ENCODE assay signal across 1 cellular context in the genomic region with DNA sequence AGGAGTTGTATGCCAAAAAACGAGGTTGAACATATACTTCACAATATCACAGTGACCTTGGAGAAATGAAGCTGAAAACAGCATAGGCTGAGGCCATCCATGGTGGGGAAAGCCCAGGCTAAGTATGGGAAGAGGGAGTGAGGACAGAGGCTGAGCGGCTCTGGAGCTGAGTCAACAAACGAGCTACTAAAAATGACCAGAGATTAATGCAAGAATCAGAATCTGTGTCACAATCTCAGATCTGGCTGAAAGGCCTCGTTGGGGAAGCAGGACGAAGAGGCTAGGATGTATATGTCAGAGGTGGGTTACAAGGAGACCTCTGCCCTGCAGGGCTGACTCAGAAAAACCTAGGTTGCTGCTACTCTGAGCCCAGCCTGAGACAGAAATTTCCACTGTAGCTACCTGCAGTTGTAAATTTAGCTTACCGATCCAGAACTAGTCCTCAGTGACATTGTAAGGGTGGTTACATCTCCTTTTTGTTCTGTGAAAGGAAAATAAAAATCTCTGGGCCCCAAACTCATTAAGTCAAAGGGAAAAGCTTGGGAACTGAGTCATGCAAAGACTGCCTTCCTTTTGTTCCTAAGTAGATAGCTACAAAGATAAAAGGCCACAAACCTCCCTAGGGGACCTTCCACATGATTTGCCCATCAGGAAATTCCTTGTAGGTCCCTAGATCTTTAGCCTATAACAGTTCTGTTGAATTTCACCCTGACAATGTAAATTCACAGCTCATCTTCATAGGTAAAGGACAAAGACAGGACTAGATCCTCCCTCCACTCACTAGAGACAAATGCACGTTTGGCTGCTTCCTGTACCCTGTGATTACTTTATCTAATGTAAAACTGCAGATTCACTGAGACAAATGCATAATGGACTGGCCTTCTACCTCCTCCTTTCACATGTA.
TF ChIP-seq lines count a peak whose summit lies in the region.

No MANE protein-coding gene starts in this region.

TF ChIP-seq in K562, 482 proteins besides CTCF, POLR2A, EP300 and RAD21 (continued from another document and continues in another):
- TF ChIP-seq, protein P1, sequence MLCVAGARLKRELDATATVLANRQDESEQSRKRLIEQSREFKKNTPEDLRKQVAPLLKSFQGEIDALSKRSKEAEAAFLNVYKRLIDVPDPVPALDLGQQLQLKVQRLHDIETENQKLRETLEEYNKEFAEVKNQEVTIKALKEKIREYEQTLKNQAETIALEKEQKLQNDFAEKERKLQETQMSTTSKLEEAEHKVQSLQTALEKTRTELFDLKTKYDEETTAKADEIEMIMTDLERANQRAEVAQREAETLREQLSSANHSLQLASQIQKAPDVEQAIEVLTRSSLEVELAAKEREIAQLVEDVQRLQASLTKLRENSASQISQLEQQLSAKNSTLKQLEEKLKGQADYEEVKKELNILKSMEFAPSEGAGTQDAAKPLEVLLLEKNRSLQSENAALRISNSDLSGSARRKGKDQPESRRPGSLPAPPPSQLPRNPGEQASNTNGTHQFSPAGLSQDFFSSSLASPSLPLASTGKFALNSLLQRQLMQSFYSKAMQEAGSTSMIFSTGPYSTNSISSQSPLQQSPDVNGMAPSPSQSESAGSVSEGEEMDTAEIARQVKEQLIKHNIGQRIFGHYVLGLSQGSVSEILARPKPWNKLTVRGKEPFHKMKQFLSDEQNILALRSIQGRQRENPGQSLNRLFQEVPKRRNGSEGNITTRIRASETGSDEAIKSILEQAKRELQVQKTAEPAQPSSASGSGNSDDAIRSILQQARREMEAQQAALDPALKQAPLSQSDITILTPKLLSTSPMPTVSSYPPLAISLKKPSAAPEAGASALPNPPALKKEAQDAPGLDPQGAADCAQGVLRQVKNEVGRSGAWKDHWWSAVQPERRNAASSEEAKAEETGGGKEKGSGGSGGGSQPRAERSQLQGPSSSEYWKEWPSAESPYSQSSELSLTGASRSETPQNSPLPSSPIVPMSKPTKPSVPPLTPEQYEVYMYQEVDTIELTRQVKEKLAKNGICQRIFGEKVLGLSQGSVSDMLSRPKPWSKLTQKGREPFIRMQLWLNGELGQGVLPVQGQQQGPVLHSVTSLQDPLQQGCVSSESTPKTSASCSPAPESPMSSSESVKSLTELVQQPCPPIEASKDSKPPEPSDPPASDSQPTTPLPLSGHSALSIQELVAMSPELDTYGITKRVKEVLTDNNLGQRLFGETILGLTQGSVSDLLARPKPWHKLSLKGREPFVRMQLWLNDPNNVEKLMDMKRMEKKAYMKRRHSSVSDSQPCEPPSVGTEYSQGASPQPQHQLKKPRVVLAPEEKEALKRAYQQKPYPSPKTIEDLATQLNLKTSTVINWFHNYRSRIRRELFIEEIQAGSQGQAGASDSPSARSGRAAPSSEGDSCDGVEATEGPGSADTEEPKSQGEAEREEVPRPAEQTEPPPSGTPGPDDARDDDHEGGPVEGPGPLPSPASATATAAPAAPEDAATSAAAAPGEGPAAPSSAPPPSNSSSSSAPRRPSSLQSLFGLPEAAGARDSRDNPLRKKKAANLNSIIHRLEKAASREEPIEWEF (CRISPR knock-in tag; IDR thresholded peaks at IDR 0.05) = no peak
- TF ChIP-seq SOX6 (IDR thresholded peaks at IDR 0.05) = peak; percentile 86
- TF ChIP-seq SMARCA4 (IDR thresholded peaks at IDR 0.05) = peak; percentile 78; the same call in 1 of the 2 replicates
- TF ChIP-seq ZNF197 (CRISPR knock-in tag; IDR thresholded peaks at IDR 0.05; ENCODE audit: low read depth) = no peak
- TF ChIP-seq, protein P2, sequence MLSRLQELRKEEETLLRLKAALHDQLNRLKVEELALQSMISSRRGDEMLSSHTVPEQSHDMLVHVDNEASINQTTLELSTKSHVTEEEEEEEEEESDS (CRISPR knock-in tag; IDR thresholded peaks at IDR 0.05) = no peak
- peak; percentile 66 for TF ChIP-seq ELF1 (tag; IDR thresholded peaks at IDR 0.05)
- TF ChIP-seq, protein P3, sequence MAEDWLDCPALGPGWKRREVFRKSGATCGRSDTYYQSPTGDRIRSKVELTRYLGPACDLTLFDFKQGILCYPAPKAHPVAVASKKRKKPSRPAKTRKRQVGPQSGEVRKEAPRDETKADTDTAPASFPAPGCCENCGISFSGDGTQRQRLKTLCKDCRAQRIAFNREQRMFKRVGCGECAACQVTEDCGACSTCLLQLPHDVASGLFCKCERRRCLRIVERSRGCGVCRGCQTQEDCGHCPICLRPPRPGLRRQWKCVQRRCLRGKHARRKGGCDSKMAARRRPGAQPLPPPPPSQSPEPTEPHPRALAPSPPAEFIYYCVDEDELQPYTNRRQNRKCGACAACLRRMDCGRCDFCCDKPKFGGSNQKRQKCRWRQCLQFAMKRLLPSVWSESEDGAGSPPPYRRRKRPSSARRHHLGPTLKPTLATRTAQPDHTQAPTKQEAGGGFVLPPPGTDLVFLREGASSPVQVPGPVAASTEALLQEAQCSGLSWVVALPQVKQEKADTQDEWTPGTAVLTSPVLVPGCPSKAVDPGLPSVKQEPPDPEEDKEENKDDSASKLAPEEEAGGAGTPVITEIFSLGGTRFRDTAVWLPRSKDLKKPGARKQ (CRISPR knock-in tag; IDR thresholded peaks at IDR 0.05) = no peak
- peak; percentile 57; the same call in 1 of the 2 replicates for TF ChIP-seq JUND (IDR thresholded peaks at IDR 0.05; ENCODE audit: borderline replicate concordance, low read depth, low read length)
- peak; percentile 66; the same call in 2 of the 3 replicates for TF ChIP-seq JUND (tag; IDR thresholded peaks at IDR 0.05; ENCODE audit: borderline replicate concordance, low read depth, low read length)
- peak; percentile 67; the same call in 1 of the 2 replicates for TF ChIP-seq ELF2 (CRISPR knock-in tag; IDR thresholded peaks at IDR 0.05)
- TF ChIP-seq HDGF (IDR thresholded peaks at IDR 0.05) = 0 out of 2 replicates have a peak, but pooled peaks have one; percentile 70
- TF ChIP-seq, protein P4, sequence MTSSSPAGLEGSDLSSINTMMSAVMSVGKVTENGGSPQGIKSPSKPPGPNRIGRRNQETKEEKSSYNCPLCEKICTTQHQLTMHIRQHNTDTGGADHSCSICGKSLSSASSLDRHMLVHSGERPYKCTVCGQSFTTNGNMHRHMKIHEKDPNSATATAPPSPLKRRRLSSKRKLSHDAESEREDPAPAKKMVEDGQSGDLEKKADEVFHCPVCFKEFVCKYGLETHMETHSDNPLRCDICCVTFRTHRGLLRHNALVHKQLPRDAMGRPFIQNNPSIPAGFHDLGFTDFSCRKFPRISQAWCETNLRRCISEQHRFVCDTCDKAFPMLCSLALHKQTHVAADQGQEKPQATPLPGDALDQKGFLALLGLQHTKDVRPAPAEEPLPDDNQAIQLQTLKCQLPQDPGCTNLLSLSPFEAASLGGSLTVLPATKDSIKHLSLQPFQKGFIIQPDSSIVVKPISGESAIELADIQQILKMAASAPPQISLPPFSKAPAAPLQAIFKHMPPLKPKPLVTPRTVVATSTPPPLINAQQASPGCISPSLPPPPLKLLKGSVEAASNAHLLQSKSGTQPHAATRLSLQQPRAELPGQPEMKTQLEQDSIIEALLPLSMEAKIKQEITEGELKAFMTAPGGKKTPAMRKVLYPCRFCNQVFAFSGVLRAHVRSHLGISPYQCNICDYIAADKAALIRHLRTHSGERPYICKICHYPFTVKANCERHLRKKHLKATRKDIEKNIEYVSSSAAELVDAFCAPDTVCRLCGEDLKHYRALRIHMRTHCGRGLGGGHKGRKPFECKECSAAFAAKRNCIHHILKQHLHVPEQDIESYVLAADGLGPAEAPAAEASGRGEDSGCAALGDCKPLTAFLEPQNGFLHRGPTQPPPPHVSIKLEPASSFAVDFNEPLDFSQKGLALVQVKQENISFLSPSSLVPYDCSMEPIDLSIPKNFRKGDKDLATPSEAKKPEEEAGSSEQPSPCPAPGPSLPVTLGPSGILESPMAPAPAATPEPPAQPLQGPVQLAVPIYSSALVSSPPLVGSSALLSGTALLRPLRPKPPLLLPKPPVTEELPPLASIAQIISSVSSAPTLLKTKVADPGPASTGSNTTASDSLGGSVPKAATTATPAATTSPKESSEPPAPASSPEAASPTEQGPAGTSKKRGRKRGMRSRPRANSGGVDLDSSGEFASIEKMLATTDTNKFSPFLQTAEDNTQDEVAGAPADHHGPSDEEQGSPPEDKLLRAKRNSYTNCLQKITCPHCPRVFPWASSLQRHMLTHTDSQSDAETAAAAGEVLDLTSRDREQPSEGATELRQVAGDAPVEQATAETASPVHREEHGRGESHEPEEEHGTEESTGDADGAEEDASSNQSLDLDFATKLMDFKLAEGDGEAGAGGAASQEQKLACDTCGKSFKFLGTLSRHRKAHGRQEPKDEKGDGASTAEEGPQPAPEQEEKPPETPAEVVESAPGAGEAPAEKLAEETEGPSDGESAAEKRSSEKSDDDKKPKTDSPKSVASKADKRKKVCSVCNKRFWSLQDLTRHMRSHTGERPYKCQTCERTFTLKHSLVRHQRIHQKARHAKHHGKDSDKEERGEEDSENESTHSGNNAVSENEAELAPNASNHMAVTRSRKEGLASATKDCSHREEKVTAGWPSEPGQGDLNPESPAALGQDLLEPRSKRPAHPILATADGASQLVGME (CRISPR knock-in tag; IDR thresholded peaks at IDR 0.05) = no peak
- TF ChIP-seq ZNF584 (CRISPR knock-in tag; IDR thresholded peaks at IDR 0.05; ENCODE audit: low read depth) = 0 out of 2 replicates have a peak, but pooled peaks have one; percentile 8
- TF ChIP-seq, protein P5, sequence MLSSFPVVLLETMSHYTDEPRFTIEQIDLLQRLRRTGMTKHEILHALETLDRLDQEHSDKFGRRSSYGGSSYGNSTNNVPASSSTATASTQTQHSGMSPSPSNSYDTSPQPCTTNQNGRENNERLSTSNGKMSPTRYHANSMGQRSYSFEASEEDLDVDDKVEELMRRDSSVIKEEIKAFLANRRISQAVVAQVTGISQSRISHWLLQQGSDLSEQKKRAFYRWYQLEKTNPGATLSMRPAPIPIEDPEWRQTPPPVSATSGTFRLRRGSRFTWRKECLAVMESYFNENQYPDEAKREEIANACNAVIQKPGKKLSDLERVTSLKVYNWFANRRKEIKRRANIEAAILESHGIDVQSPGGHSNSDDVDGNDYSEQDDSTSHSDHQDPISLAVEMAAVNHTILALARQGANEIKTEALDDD (IDR thresholded peaks at IDR 0.05) = peak; percentile 82
- no peak for TF ChIP-seq TAF1 (IDR thresholded peaks at IDR 0.05; ENCODE audit: control insufficient read depth, extremely low read depth, insufficient read depth, low read length, severe bottlenecking)
- no peak for TF ChIP-seq ZKSCAN8 (CRISPR knock-in tag; IDR thresholded peaks at IDR 0.05)
- TF ChIP-seq TCF7 (IDR thresholded peaks at IDR 0.05; ENCODE audit: borderline replicate concordance) = no peak
- no peak for TF ChIP-seq POLR2AphosphoS2 (IDR thresholded peaks at IDR 0.05; ENCODE audit: low read length)
- TF ChIP-seq, protein P6, sequence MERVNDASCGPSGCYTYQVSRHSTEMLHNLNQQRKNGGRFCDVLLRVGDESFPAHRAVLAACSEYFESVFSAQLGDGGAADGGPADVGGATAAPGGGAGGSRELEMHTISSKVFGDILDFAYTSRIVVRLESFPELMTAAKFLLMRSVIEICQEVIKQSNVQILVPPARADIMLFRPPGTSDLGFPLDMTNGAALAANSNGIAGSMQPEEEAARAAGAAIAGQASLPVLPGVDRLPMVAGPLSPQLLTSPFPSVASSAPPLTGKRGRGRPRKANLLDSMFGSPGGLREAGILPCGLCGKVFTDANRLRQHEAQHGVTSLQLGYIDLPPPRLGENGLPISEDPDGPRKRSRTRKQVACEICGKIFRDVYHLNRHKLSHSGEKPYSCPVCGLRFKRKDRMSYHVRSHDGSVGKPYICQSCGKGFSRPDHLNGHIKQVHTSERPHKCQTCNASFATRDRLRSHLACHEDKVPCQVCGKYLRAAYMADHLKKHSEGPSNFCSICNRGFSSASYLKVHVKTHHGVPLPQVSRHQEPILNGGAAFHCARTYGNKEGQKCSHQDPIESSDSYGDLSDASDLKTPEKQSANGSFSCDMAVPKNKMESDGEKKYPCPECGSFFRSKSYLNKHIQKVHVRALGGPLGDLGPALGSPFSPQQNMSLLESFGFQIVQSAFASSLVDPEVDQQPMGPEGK (CRISPR knock-in tag; IDR thresholded peaks at IDR 0.05; ENCODE audit: borderline replicate concordance) = 0 out of 2 replicates have a peak, but pooled peaks have one; percentile 24
- TF ChIP-seq EP400 (IDR thresholded peaks at IDR 0.05) = peak; percentile 59; the same call in 1 of the 2 replicates
- TF ChIP-seq BHLHE40 (IDR thresholded peaks at IDR 0.05; ENCODE audit: low read length) = peak; percentile 71
- TF ChIP-seq TRIM28 (IDR thresholded peaks at IDR 0.05) = peak; percentile 30; the same call in 1 of the 2 replicates
- TF ChIP-seq ZNF23 (CRISPR knock-in tag; IDR thresholded peaks at IDR 0.05) = no peak
- TF ChIP-seq ZEB2 (IDR thresholded peaks at IDR 0.05) = peak; percentile 74
- TF ChIP-seq, protein P7, sequence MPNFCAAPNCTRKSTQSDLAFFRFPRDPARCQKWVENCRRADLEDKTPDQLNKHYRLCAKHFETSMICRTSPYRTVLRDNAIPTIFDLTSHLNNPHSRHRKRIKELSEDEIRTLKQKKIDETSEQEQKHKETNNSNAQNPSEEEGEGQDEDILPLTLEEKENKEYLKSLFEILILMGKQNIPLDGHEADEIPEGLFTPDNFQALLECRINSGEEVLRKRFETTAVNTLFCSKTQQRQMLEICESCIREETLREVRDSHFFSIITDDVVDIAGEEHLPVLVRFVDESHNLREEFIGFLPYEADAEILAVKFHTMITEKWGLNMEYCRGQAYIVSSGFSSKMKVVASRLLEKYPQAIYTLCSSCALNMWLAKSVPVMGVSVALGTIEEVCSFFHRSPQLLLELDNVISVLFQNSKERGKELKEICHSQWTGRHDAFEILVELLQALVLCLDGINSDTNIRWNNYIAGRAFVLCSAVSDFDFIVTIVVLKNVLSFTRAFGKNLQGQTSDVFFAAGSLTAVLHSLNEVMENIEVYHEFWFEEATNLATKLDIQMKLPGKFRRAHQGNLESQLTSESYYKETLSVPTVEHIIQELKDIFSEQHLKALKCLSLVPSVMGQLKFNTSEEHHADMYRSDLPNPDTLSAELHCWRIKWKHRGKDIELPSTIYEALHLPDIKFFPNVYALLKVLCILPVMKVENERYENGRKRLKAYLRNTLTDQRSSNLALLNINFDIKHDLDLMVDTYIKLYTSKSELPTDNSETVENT (CRISPR knock-in tag; IDR thresholded peaks at IDR 0.05) = no peak
- TF ChIP-seq MAFG (tag; conservative IDR thresholded peaks at IDR 0.05) = peak; percentile 33; the same call in 1 of the 2 replicates
- TF ChIP-seq RFX1 (IDR thresholded peaks at IDR 0.05) = no peak
- TF ChIP-seq ARID1B (IDR thresholded peaks at IDR 0.05) = peak; percentile 76
- TF ChIP-seq NR2C2 (CRISPR knock-in tag; IDR thresholded peaks at IDR 0.05) = no peak
- TF ChIP-seq NR2C2 (tag; IDR thresholded peaks at IDR 0.05) = peak; percentile 45
- TF ChIP-seq DPF2 (IDR thresholded peaks at IDR 0.05) = peak; percentile 83
- no peak for TF ChIP-seq GATAD2B (IDR thresholded peaks at IDR 0.05; ENCODE audit: borderline replicate concordance)
- no peak for TF ChIP-seq FOS (IDR thresholded peaks at IDR 0.05; ENCODE audit: extremely low read depth, insufficient read length)
- TF ChIP-seq, protein P8, sequence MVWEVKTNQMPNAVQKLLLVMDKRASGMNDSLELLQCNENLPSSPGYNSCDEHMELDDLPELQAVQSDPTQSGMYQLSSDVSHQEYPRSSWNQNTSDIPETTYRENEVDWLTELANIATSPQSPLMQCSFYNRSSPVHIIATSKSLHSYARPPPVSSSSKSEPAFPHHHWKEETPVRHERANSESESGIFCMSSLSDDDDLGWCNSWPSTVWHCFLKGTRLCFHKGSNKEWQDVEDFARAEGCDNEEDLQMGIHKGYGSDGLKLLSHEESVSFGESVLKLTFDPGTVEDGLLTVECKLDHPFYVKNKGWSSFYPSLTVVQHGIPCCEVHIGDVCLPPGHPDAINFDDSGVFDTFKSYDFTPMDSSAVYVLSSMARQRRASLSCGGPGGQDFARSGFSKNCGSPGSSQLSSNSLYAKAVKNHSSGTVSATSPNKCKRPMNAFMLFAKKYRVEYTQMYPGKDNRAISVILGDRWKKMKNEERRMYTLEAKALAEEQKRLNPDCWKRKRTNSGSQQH (CRISPR knock-in tag; IDR thresholded peaks at IDR 0.05) = no peak
- TF ChIP-seq ZNF830 (CRISPR knock-in tag; IDR thresholded peaks at IDR 0.05) = 0 out of 2 replicates have a peak, but pooled peaks have one; percentile 55
- no peak for TF ChIP-seq HNRNPUL1 (IDR thresholded peaks at IDR 0.05; ENCODE audit: low read length)
- no peak for TF ChIP-seq TEAD1 (CRISPR knock-in tag; IDR thresholded peaks at IDR 0.05)
- TF ChIP-seq MCM7 (IDR thresholded peaks at IDR 0.05) = no peak
